In genomic region chr9:91421022-91421765, GRCh38 we compare ENCODE assay signal across 8 cellular contexts. TPM values are rescaled to one million over a fixed set of nuclear protein-coding genes. Genes with fewer than 3 reads are reported as not detected.
DNase-seq lines count a peak whose midpoint lies in the region; ATAC-seq and TF ChIP-seq lines count a peak whose summit lies in the region.

No MANE protein-coding gene starts in this region.

- peak overlapping the region; percentile 54 for H3K9ac ChIP-seq in HUES64 (ENCODE audit: low read depth, low read length)

- ATAC-seq in body of pancreas: no peak
- ATAC-seq in GM18505 (IDR thresholded peaks at IDR 0.05; ENCODE audit: unreplicated experiment): no peak
- no peak for ATAC-seq in GM18909 (IDR thresholded peaks at IDR 0.05; ENCODE audit: poor library complexity, unreplicated experiment)
- no peak for ATAC-seq in HG02759 (IDR thresholded peaks at IDR 0.05; ENCODE audit: unreplicated experiment)

- H3K36me3 ChIP-seq in HUES64 (ENCODE audit: insufficient read depth, low read length) (no peaks in the 10 kb centered on the region), body of pancreas (replicated peaks in 1 of 2; ENCODE audit: insufficient read depth in 1 of 2, low read depth in 2 of 2) (no peaks in the 10 kb centered on the region), spleen (no peaks in the 10 kb centered on the region)

- DNase-seq in Ammon's horn (ENCODE audit: low spot score): peak; percentile 38
- peak; percentile 27 to 44 (median 33) for DNase-seq in body of pancreas
- peak; percentile 49 for DNase-seq in iris pigment epithelial cell (ENCODE audit: low read depth)
- DNase-seq in spleen: peak; percentile 86

- WGBS in HUES64: 1% methylated on average over 72 of the region's 73 CpGs
- 2 to 3% methylated on average over 21 to 71 of the region's 73 CpGs for WGBS in body of pancreas, 2 donors
- 3 to 20% (median 5%) methylated on average over 10 to 73 of the region's 73 CpGs for WGBS in spleen, 5 donors

- TF ChIP-seq CTCF in body of pancreas (IDR thresholded peaks at IDR 0.05): peak in 4 of 7 experiments; percentile 7 to 26 (median 12)
- peak in 3 of 11 experiments; percentile 27 to 41 (median 38) for TF ChIP-seq CTCF in spleen (IDR thresholded peaks at IDR 0.05 in 8 of 11, conservative IDR thresholded peaks at IDR 0.05 in 3 of 11)

- H3K4me1 ChIP-seq in HUES64 (ENCODE audit: insufficient read depth, low read length) (peaks cover 11% of the 10 kb centered on the region; the same call in 1 of the 2 replicates), body of pancreas (peaks cover 56% of the 10 kb centered on the region), spleen (peaks cover 10 to 93% (median 52%) of the 10 kb centered on the region in 6 donors)

- TF ChIP-seq POLR2A in body of pancreas (IDR thresholded peaks at IDR 0.05): no peak
- no peak for TF ChIP-seq POLR2A in spleen (IDR thresholded peaks at IDR 0.05)
- TF ChIP-seq POLR2A in GM18505 (IDR thresholded peaks at IDR 0.05; ENCODE audit: borderline replicate concordance, extremely low read depth, insufficient read depth, insufficient read length): no peak

- H3K9me3 ChIP-seq in HUES64 (ENCODE audit: insufficient read depth, low read depth, low read length) (no peaks in the 10 kb centered on the region), body of pancreas (no peaks in the 10 kb centered on the region), spleen (no peaks in the 10 kb centered on the region)

- H3K27ac ChIP-seq in HUES64 (ENCODE audit: low read depth, low read length): no peak overlapping the region
- H3K27ac ChIP-seq in body of pancreas: peak overlapping the region; percentile 93 to 98 (median 98)
- peak overlapping the region in 7 of 8 donors; percentile 83 to 96 (median 91) for H3K27ac ChIP-seq in spleen

- peaks cover 61% of the 10 kb centered on the region for H3K27me3 ChIP-seq in HUES64 (ENCODE audit: insufficient read depth, low read length)
- no peaks in the 10 kb centered on the region for H3K27me3 ChIP-seq in body of pancreas
- peaks cover 0 to 53% (median 13%) of the 10 kb centered on the region in 7 donors for H3K27me3 ChIP-seq in spleen (replicated peaks in 1 of 7)

- intact Hi-C loops in body of pancreas (cut with DNase I) (no loop called here), spleen (cut with DNase I; ENCODE audit: low total_unique reads) (loop anchor here (10.0 kb wide), 1 partner anchor 226 kb away; no protein-coding TSS in a partner anchor)

- H3K4me3 ChIP-seq in HUES64 (ENCODE audit: low read length) (peak overlapping the region; percentile 89), body of pancreas (peak overlapping the region; percentile 6 to 24), spleen (peak overlapping the region; percentile 30 to 74 (median 62))

RNA-seq across cellular contexts. Expression of gene NFIL3, which starts 2.4 kb away (rescaled TPM):
- 9.9 TPM for polyA plus RNA-seq in HUES64 (2013, experiment 1 of 2)
- polyA plus RNA-seq in HUES64 (2013, experiment 2 of 2): 11.0 TPM
- total RNA-seq in body of pancreas (10 to 100 TPM; 11.4 to 12.9 TPM), spleen (10 to 100 TPM; 15.5 to 41.9 (median 21.1) TPM)
- 1 to 10 TPM; 4.7 to 8.6 (median 7.4) TPM for polyA plus RNA-seq in spleen

RNA-seq across cellular contexts. Expression of gene AUH, which starts 59.5 kb away (rescaled TPM):
- 16.8 TPM for polyA plus RNA-seq in HUES64 (2013, experiment 1 of 2)
- polyA plus RNA-seq in HUES64 (2013, experiment 2 of 2): 20.1 TPM
- total RNA-seq in body of pancreas: 10 to 100 TPM; 47.7 to 75.8 TPM
- total RNA-seq in spleen: 10 to 100 TPM; 16.3 to 37.3 (median 24.1) TPM
- 10 to 100 TPM in 2 of 3 donors, 1 to 10 TPM in 1; 9.4 to 13.9 (median 11.6) TPM for polyA plus RNA-seq in spleen

Comparison
In these comparisons a context has a peak if more than half of its experiments do, and no peak if none do; other contexts are left out.
1. DNase-seq: peak in every context shown above with its lines; median percentile 86 in spleen; 49 in iris pigment epithelial cell; 38 in Ammon's horn; 33 in body of pancreas.
2. H3K4me3 ChIP-seq: peak in every context shown above with its lines; median percentile 89 in HUES64; 62 in spleen; 15 in body of pancreas.